In the genomic region with DNA sequence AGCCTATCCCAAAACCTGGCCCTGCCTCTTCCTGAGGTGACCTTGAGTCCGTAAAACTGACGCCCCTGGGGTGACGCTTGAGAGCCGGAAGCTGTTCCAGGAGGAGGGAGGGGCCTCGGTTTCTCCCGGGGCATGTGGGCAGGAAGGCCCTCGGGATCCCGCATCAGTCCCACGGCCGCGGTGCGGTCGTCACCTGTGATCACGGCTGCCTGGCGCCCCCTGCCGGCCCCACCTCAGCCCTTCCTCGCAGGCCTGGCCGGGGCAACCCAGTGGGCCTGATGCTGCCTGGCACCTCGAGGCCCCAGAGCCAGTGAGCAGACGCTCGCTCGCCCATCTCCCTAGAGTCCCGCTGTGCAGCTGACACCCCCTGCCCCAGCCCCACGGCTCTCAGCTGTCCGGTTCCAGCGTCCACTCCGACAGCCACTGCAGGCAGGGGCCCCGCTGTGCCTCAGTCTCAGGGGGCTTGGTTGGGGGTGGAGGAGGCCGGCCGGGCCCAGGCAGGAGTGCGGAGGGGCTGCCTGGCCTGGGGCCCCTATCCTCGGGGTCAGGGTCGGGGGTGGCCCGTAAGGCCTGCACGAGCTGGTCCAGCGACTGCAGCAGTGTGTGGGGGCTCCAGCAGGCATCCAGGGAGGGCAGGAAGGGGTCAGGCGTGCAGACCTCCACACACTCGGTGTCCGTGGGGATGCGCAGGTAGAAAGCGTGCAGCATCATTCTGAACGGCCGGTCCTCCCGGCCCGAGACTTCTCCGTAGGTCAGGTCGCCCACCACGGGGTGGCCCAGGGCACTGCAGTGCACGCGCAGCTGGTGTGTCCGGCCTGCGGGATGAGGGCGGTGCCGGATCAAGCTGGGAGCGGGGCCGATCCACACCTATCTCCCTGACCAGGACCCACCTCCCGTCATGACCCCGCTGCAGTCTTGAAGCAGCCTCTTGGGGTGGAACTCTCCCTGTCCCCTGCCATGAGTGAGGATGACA, we compare ENCODE assay signal across 8 cellular contexts. TPM values are rescaled to one million over a fixed set of nuclear protein-coding genes. Genes with fewer than 3 reads are reported as not detected.
A peak's percentile ranks its signal among the peaks of the same experiment; 100 is the strongest.
DNase-seq lines count a peak whose midpoint lies in the region; ATAC-seq, FAIRE-seq and TF ChIP-seq lines count a peak whose summit lies in the region.
"Had no signal": no experiment of that assay in that cellular context is flagged by ENCODE, and none has a peak within 500 bp of the region (broad histone marks: within the 10 kb centered on the region; RNA-seq: fewer than 3 reads in every experiment).

No MANE protein-coding gene starts in this region.

- H3F3A ChIP-seq in PC-3 (ENCODE audit: low read length, unreplicated experiment): no peaks in the 10 kb centered on the region

- peak overlapping the region; percentile 72 for H3K4me3 Mint-ChIP-seq in activated T-helper 2 cell treated with anti-CD3 and anti-CD28 coated beads, Interferon-gamma antibody, Interleukin-2, Interleukin-4, amounts not matched to agents 10 μg/mL and 5 μg/mL and 100 μg/mL, durations not matched to agents 14 hours and 24 hours and 36 hours (ENCODE audit: low read depth)

- H3K36me3 ChIP-seq in PC-3 (ENCODE audit: low read depth, low read length) (no peaks in the 10 kb centered on the region; the same call in 1 of the 2 replicates), thyroid gland (peaks cover 0 to 6% of the 10 kb centered on the region in 2 donors)

- H3K4me3 ChIP-seq in PC-3 (ENCODE audit: low read length) (no peak overlapping the region), fibroblast of villous mesenchyme (ENCODE audit: low read depth, low read length) (no peak overlapping the region), thyroid gland (replicated peaks in 1 of 3) (no peak overlapping the region)

- no peak overlapping the region for H3K27ac Mint-ChIP-seq in activated T-helper 2 cell treated with anti-CD3 and anti-CD28 coated beads, Interferon-gamma antibody, Interleukin-2, Interleukin-4, amounts not matched to agents 10 μg/mL and 5 μg/mL and 100 μg/mL, durations not matched to agents 14 hours and 24 hours and 36 hours

- H3K9me3 ChIP-seq in PC-3 (ENCODE audit: low read length) (no peaks in the 10 kb centered on the region), thyroid gland (no peaks in the 10 kb centered on the region)

- no peaks in the 10 kb centered on the region for H3K27me3 ChIP-seq in PC-3 (ENCODE audit: low read length)
- no peaks in the 10 kb centered on the region for H3K27me3 ChIP-seq in thyroid gland

- no peaks in the 10 kb centered on the region for H3K9me2 ChIP-seq in PC-3 (replicated peaks; ENCODE audit: low read length)

- TF ChIP-seq CTCF in PC-3 (conservative IDR thresholded peaks at IDR 0.05; ENCODE audit: low read depth, low read length) (peak; percentile 69), fibroblast of villous mesenchyme (IDR thresholded peaks at IDR 0.05; ENCODE audit: insufficient read depth, low read depth, low read length) (peak; percentile 73), omental fat pad (IDR thresholded peaks at IDR 0.05) (peak in 1 of 3 donors; percentile 73), thyroid gland (IDR thresholded peaks at IDR 0.05) (peak in 5 of 6 experiments; percentile 36 to 67 (median 64))

- DNase-seq in GM12891 (ENCODE audit: insufficient read length, low spot score): peak; percentile 81
- peak; percentile 48 for DNase-seq in PC-3
- peak; percentile 65 for DNase-seq in activated T-helper 2 cell treated with anti-CD3 and anti-CD28 coated beads, Interferon-gamma antibody, Interleukin-2, Interleukin-4, amounts not matched to agents 10 μg/mL and 5 μg/mL and 100 μg/mL, durations not matched to agents 14 hours and 24 hours and 36 hours (ENCODE audit: low spot score)
- peak; percentile 57 for DNase-seq in fibroblast of villous mesenchyme (ENCODE audit: low read depth)
- peak; percentile 71 for DNase-seq in omental fat pad (ENCODE audit: low spot score)
- peak; percentile 60 to 61 for DNase-seq in thyroid gland

- no TSS peak for BruUV-seq in PC-3 (replicated peaks; lab: Mats Ljungman, UMichigan)

- H2AFZ ChIP-seq in PC-3 (ENCODE audit: low read length): no peak overlapping the region

- H3K9ac ChIP-seq in PC-3 (ENCODE audit: low read length): no peak overlapping the region

- peaks cover 12% of the 10 kb centered on the region for H3K36me3 Mint-ChIP-seq in activated T-helper 2 cell treated with anti-CD3 and anti-CD28 coated beads, Interferon-gamma antibody, Interleukin-2, Interleukin-4, amounts not matched to agents 10 μg/mL and 5 μg/mL and 100 μg/mL, durations not matched to agents 14 hours and 24 hours and 36 hours (ENCODE audit: low read depth)

- no peak overlapping the region for H3K4me2 ChIP-seq in PC-3 (ENCODE audit: low read length)

- H3K27ac ChIP-seq in PC-3 (ENCODE audit: low read length) (no peak overlapping the region), thyroid gland (no peak overlapping the region)
- H3K27ac ChIP-seq: epithelial cell of prostate had no signal

- FAIRE-seq in GM12891 (lab: Jason Lieb, UNC): peak; percentile 88

- peaks cover 5% of the 10 kb centered on the region for H3K4me1 Mint-ChIP-seq in activated T-helper 2 cell treated with anti-CD3 and anti-CD28 coated beads, Interferon-gamma antibody, Interleukin-2, Interleukin-4, amounts not matched to agents 10 μg/mL and 5 μg/mL and 100 μg/mL, durations not matched to agents 14 hours and 24 hours and 36 hours (ENCODE audit: low read depth)

- CTCF ChIA-PET in PC-3 (lab: Charles Lee): no interaction called here

- peaks cover 19% of the 10 kb centered on the region for H3K4me1 ChIP-seq in PC-3 (ENCODE audit: insufficient read depth, low read length)
- peaks cover 14 to 24% of the 10 kb centered on the region in 2 donors for H3K4me1 ChIP-seq in thyroid gland

- peaks cover 44% of the 10 kb centered on the region for H3K79me2 ChIP-seq in PC-3 (ENCODE audit: low read length)

- TF ChIP-seq POLR2A in GM12891 (IDR thresholded peaks at IDR 0.05; ENCODE audit: low read depth, low read length): no peak
- TF ChIP-seq POLR2A in thyroid gland (IDR thresholded peaks at IDR 0.05): no peak

- WGBS in thyroid gland, 2 donors: 80 to 88% methylated on average over 16 to 36 of the region's 58 CpGs

- intact Hi-C loops in PC-3 (cut with micrococcal nuclease) (loop anchor here (10.0 kb wide), 1 partner anchor 71 kb away; the partner anchor contains the start of gene METRN), thyroid gland (cut with DNase I) (loop anchor here (2.0 kb wide), 1 partner anchor 75 kb away; no protein-coding TSS in a partner anchor)
- intact Hi-C loops in activated T-helper 2 cell treated with anti-CD3 and anti-CD28 coated beads, Interferon-gamma antibody, Interleukin-2, Interleukin-4, amounts not matched to agents 10 μg/mL and 5 μg/mL and 100 μg/mL, durations not matched to agents 14 hours and 24 hours and 36 hours (cut with micrococcal nuclease): loop anchor here (1.0 to 5.0 kb wide), 2 partner anchors 44 to 75 kb away; partner anchors contain the start of gene CIAO3

- no peaks in the 10 kb centered on the region for H3K9me3 Mint-ChIP-seq in activated T-helper 2 cell treated with anti-CD3 and anti-CD28 coated beads, Interferon-gamma antibody, Interleukin-2, Interleukin-4, amounts not matched to agents 10 μg/mL and 5 μg/mL and 100 μg/mL, durations not matched to agents 14 hours and 24 hours and 36 hours

- POLR2A ChIA-PET in PC-3 (lab: Charles Lee; ENCODE audit: unreplicated experiment): interaction anchor here (0.5 kb wide), 1 partner anchor 110 kb away, joined by 11 read pairs; the partner anchor contains the start of gene RHBDL1

- ATAC-seq in PC-3 (no peak), omental fat pad (ENCODE audit: low FRiP score) (peak; percentile 49), HG03520 (IDR thresholded peaks at IDR 0.05; ENCODE audit: unreplicated experiment) (no peak)

- H3K27me3 Mint-ChIP-seq in activated T-helper 2 cell treated with anti-CD3 and anti-CD28 coated beads, Interferon-gamma antibody, Interleukin-2, Interleukin-4, amounts not matched to agents 10 μg/mL and 5 μg/mL and 100 μg/mL, durations not matched to agents 14 hours and 24 hours and 36 hours (ENCODE audit: low read depth): no peaks in the 10 kb centered on the region

- no peaks in the 10 kb centered on the region for H4K20me1 ChIP-seq in PC-3 (ENCODE audit: low read length)

RNA-seq across cellular contexts. Expression of gene RPUSD1, which starts 2.3 kb away (rescaled TPM):
- polyA plus RNA-seq in GM12891 (2012; ENCODE audit: low read depth, missing spikeins): 16.1 TPM
- total RNA-seq in PC-3 (2014; rRNA removed) (72.6 and 93.7 TPM in 2 replicates), fibroblast of villous mesenchyme (21.2 and 32.2 TPM in 2 replicates), omental fat pad (10 to 100 TPM in 3 of 4 donors, 1 to 10 TPM in 1; 9.6 to 20.9 (median 13.7) TPM), thyroid gland (10 to 100 TPM; 14.1 to 27.9 (median 20.8) TPM)
- total RNA-seq in activated T-helper 2 cell treated with anti-CD3 and anti-CD28 coated beads, Interferon-gamma antibody, Interleukin-2, Interleukin-4, amounts not matched to agents 10 μg/mL and 5 μg/mL and 100 μg/mL, durations not matched to agents 14 hours and 24 hours and 36 hours: 35.1 and 35.3 TPM in 2 replicates

RNA-seq across cellular contexts. Expression of gene CHTF18, which starts 2.6 kb away (rescaled TPM):
- 34.1 TPM for polyA plus RNA-seq in GM12891 (2012; ENCODE audit: low read depth, missing spikeins)
- total RNA-seq in PC-3 (2014; rRNA removed): 79.0 and 107 TPM in 2 replicates
- 108 and 119 TPM in 2 replicates for total RNA-seq in activated T-helper 2 cell treated with anti-CD3 and anti-CD28 coated beads, Interferon-gamma antibody, Interleukin-2, Interleukin-4, amounts not matched to agents 10 μg/mL and 5 μg/mL and 100 μg/mL, durations not matched to agents 14 hours and 24 hours and 36 hours
- total RNA-seq in fibroblast of villous mesenchyme: 13.8 and 13.9 TPM in 2 replicates
- total RNA-seq in omental fat pad: 10 to 100 TPM in 1 of 4 donors, 1 to 10 TPM in 3; 2.8 to 10.7 (median 4.6) TPM
- 10 to 100 TPM; 10.1 to 14.6 (median 11.7) TPM for total RNA-seq in thyroid gland

RNA-seq across cellular contexts. Expression of gene GNG13, which starts 14.7 kb away (rescaled TPM):
- 0.59 TPM for polyA plus RNA-seq in GM12891 (2012; ENCODE audit: low read depth, missing spikeins)
- total RNA-seq in PC-3 (2014; rRNA removed) (not detected in 2 replicates), fibroblast of villous mesenchyme (not detected in 2 replicates), omental fat pad (not detected), thyroid gland (not detected)
- not detected in 2 replicates for total RNA-seq in activated T-helper 2 cell treated with anti-CD3 and anti-CD28 coated beads, Interferon-gamma antibody, Interleukin-2, Interleukin-4, amounts not matched to agents 10 μg/mL and 5 μg/mL and 100 μg/mL, durations not matched to agents 14 hours and 24 hours and 36 hours

RNA-seq across cellular contexts. Expression of gene MSLN, which starts 25.3 kb away (rescaled TPM):
- not detected for polyA plus RNA-seq in GM12891 (2012; ENCODE audit: low read depth, missing spikeins)
- total RNA-seq in PC-3 (2014; rRNA removed) (0.73 and 4.7 TPM in 2 replicates), fibroblast of villous mesenchyme (0.32 and 0.86 TPM in 2 replicates), omental fat pad (100 to 1,000 TPM in 2 of 4 donors, 10 to 100 TPM in 1, 1 to 10 TPM in 1; 1.1 to 355 (median 129) TPM), thyroid gland (not detected)
- not detected in 2 replicates for total RNA-seq in activated T-helper 2 cell treated with anti-CD3 and anti-CD28 coated beads, Interferon-gamma antibody, Interleukin-2, Interleukin-4, amounts not matched to agents 10 μg/mL and 5 μg/mL and 100 μg/mL, durations not matched to agents 14 hours and 24 hours and 36 hours

RNA-seq across cellular contexts. Expression of gene CIAO3, which starts 45.1 kb away (rescaled TPM):
- 16.2 TPM for polyA plus RNA-seq in GM12891 (2012; ENCODE audit: low read depth, missing spikeins)
- total RNA-seq in PC-3 (2014; rRNA removed): 46.1 and 62.5 TPM in 2 replicates
- total RNA-seq in activated T-helper 2 cell treated with anti-CD3 and anti-CD28 coated beads, Interferon-gamma antibody, Interleukin-2, Interleukin-4, amounts not matched to agents 10 μg/mL and 5 μg/mL and 100 μg/mL, durations not matched to agents 14 hours and 24 hours and 36 hours: 42.8 and 43.4 TPM in 2 replicates
- total RNA-seq in fibroblast of villous mesenchyme: 31.6 and 37.1 TPM in 2 replicates
- total RNA-seq in omental fat pad: 10 to 100 TPM; 17.6 to 26.8 (median 22.1) TPM
- 10 to 100 TPM; 38.7 to 53.8 (median 44.6) TPM for total RNA-seq in thyroid gland
